ENCODE assay signal across 9 cellular contexts in the genomic region with DNA sequence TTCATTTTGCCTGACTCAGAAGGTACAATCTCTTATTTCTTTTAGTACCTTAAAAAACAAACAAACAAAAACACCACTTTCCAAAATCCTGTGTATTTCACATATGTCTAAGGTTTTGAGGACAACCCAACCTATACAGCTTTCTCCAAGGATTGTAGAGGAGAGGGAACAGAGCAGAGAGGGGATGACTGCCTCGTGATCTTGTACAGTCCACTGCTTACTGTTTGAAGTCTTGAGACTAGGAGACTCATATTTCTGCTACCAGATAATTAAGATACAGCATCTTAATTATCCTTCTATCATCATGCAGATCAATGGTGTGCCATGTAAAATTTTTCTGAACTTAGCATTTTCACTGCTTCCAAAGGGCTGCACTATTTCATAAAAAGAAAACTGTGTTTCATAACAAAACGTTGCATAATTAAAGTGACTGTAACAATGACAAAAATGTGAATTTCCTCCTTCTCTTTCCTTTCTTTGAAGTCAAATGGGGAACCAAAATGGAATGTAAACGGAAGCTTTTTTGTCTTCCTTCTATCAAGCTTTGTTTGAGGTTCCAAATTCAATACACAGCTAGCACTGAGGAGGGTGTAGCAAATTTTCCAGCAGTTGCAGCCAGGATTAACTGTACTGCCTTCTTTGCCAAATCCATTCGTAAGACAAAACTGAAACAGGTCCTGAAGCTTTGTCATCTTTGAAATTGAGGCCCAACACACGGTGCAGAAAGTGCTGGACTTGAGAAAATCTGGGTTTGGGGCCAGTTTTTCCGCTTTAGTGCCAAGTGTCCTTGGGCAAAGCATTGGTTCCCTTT. TPM values are rescaled to one million over a fixed set of nuclear protein-coding genes. Genes with fewer than 3 reads are reported as not detected.
DNase-seq lines count a peak whose midpoint lies in the region; ATAC-seq and TF ChIP-seq lines count a peak whose summit lies in the region.
"Had no signal": no experiment of that assay in that cellular context is flagged by ENCODE, and none has a peak within 500 bp of the region (broad histone marks: within the 10 kb centered on the region; RNA-seq: fewer than 3 reads in every experiment).

No MANE protein-coding gene starts in this region.

- H3K27ac Mint-ChIP-seq in activated CD4-positive, alpha-beta T cell treated with anti-CD3 and anti-CD28 coated beads, Interleukin-2, amount 10 ng/mL, durations not matched to agents 24 days and 14 days, result no peak overlapping the region
- H3K27ac Mint-ChIP-seq: activated CD4-positive, alpha-beta memory T cell treated with anti-CD3 and anti-CD28 coated beads for 36 hours had no signal

- H3K4me3 ChIP-seq in dorsolateral prefrontal cortex (peak overlapping the region in 1 of 59 donors; percentile 4), upper lobe of left lung (peak overlapping the region in 1 of 4 donors; percentile 4)

- no peaks in the 10 kb centered on the region for H3K36me3 ChIP-seq in upper lobe of left lung

- peaks cover 63% of the 10 kb centered on the region for H3K27me3 Mint-ChIP-seq in activated CD4-positive, alpha-beta T cell treated with anti-CD3 and anti-CD28 coated beads, Interleukin-2, amount 10 ng/mL, durations not matched to agents 24 days and 14 days

- peak; percentile 52 for DNase-seq in activated CD4-positive, alpha-beta T cell treated with anti-CD3 and anti-CD28 coated beads, Interleukin-2, amount 10 ng/mL, durations not matched to agents 24 days and 14 days
- DNase-seq in activated CD4-positive, alpha-beta T cell treated with anti-CD3 and anti-CD28 coated beads, Interleukin-2, amount 50 U/mL, for 4 hours, result no peak
- no peak for DNase-seq in dorsolateral prefrontal cortex
- peak; percentile 21 for DNase-seq in midbrain (lab: John Stamatoyannopoulos, UW)
- DNase-seq in upper lobe of left lung, result no peak
- DNase-seq in NCI-H146 (lab: John Stamatoyannopoulos, UW), result no peak
- no peak for DNase-seq in iPS-NIHi7 (ENCODE audit: extremely low spot score)
- DNase-seq in NCI-H345 (lab: John Stamatoyannopoulos, UW), result no peak
- DNase-seq: activated CD4-positive, alpha-beta memory T cell treated with anti-CD3 and anti-CD28 coated beads for 36 hours had no signal

- H3K27ac ChIP-seq in dorsolateral prefrontal cortex (peak overlapping the region in 51 of 59 donors; percentile 5 to 86 (median 65)), upper lobe of left lung (peak overlapping the region; percentile 71 to 87 (median 78))

- no peaks in the 10 kb centered on the region for H3K9me3 ChIP-seq in upper lobe of left lung

- 13 to 27% methylated on average over 6 of the region's 6 CpGs for WGBS in upper lobe of left lung, 2 donors

- intact Hi-C loops in activated CD4-positive, alpha-beta T cell treated with anti-CD3 and anti-CD28 coated beads, Interleukin-2, amount 10 ng/mL, durations not matched to agents 24 days and 14 days (cut with micrococcal nuclease), result loop anchor here (10.0 kb wide), 1 partner anchor 413 kb away; no protein-coding TSS in a partner anchor
- intact Hi-C loops in dorsolateral prefrontal cortex (cut with DNase I), result no loop called here

- H3K4me3 Mint-ChIP-seq in activated CD4-positive, alpha-beta T cell treated with anti-CD3 and anti-CD28 coated beads, Interleukin-2, amount 10 ng/mL, durations not matched to agents 24 days and 14 days, result no peak overlapping the region
- H3K4me3 Mint-ChIP-seq: activated CD4-positive, alpha-beta memory T cell treated with anti-CD3 and anti-CD28 coated beads for 36 hours had no signal

- peaks cover 25 to 52% (median 39%) of the 10 kb centered on the region in 4 donors for H3K4me1 ChIP-seq in upper lobe of left lung

- no peaks in the 10 kb centered on the region for H3K9me3 Mint-ChIP-seq in activated CD4-positive, alpha-beta T cell treated with anti-CD3 and anti-CD28 coated beads, Interleukin-2, amount 10 ng/mL, durations not matched to agents 24 days and 14 days
- H3K9me3 Mint-ChIP-seq: activated CD4-positive, alpha-beta memory T cell treated with anti-CD3 and anti-CD28 coated beads for 36 hours had no signal

- TF ChIP-seq POLR2A in upper lobe of left lung (IDR thresholded peaks at IDR 0.05), result no peak

- TF ChIP-seq EP300 in upper lobe of left lung (IDR thresholded peaks at IDR 0.05), result no peak

- H3K27me3 ChIP-seq in dorsolateral prefrontal cortex (no peaks in the 10 kb centered on the region), upper lobe of left lung (no peaks in the 10 kb centered on the region)

- ATAC-seq in upper lobe of left lung (ENCODE audit: low FRiP score in 2 of 2), result peak in 1 of 2 donors; percentile 72

- H3K36me3 Mint-ChIP-seq in activated CD4-positive, alpha-beta T cell treated with anti-CD3 and anti-CD28 coated beads, Interleukin-2, amount 10 ng/mL, durations not matched to agents 24 days and 14 days (ENCODE audit: low read depth), result no peaks in the 10 kb centered on the region
- H3K36me3 Mint-ChIP-seq: activated CD4-positive, alpha-beta memory T cell treated with anti-CD3 and anti-CD28 coated beads for 36 hours had no signal

- TF ChIP-seq CTCF in dorsolateral prefrontal cortex (IDR thresholded peaks at IDR 0.05 in 54 of 56, conservative IDR thresholded peaks at IDR 0.05 in 2 of 56; ENCODE audit: low read depth in 1 of 56, partially characterized antibody in 56 of 56) (no peak), upper lobe of left lung (IDR thresholded peaks at IDR 0.05) (no peak)

- peaks cover 20% of the 10 kb centered on the region for H3K4me1 Mint-ChIP-seq in activated CD4-positive, alpha-beta T cell treated with anti-CD3 and anti-CD28 coated beads, Interleukin-2, amount 10 ng/mL, durations not matched to agents 24 days and 14 days

RNA-seq across cellular contexts. Expression of a gene that starts 34.8 kb away (rescaled TPM):
- total RNA-seq in activated CD4-positive, alpha-beta T cell treated with anti-CD3 and anti-CD28 coated beads, Interleukin-2, amount 10 ng/mL, durations not matched to agents 24 days and 14 days, result 1.6 and 1.7 TPM in 2 replicates
- total RNA-seq in dorsolateral prefrontal cortex (10 to 100 TPM in 100 of 120 experiments, 1 to 10 TPM in 20; 7.7 to 20.0 (median 11.9) TPM), upper lobe of left lung (10 to 100 TPM in 3 of 6 donors, 1 to 10 TPM in 3; 5.5 to 17.0 (median 9.9) TPM)

Comparison
In these comparisons a context has a peak if more than half of its experiments do, and no peak if none do; other contexts are left out.
1. DNase-seq: peak in activated CD4-positive, alpha-beta T cell treated with anti-CD3 and anti-CD28 coated beads, Interleukin-2, amount 10 ng/mL, durations not matched to agents 24 days and 14 days (single experiment) and midbrain (single experiment); none in activated CD4-positive, alpha-beta T cell treated with anti-CD3 and anti-CD28 coated beads, Interleukin-2, amount 50 U/mL, for 4 hours (0 of 2), dorsolateral prefrontal cortex (0 of 10), upper lobe of left lung (0 of 2), NCI-H146 (single experiment), iPS-NIHi7 (single experiment) and NCI-H345 (single experiment).